In genomic region chr17:29933379-29933778, GRCh38 we compare ENCODE assay signal across 10 cellular contexts. TPM values are rescaled to one million over a fixed set of nuclear protein-coding genes. Genes with fewer than 3 reads are reported as not detected.
DNase-seq lines count a peak whose midpoint lies in the region; ATAC-seq and TF ChIP-seq lines count a peak whose summit lies in the region.
"Had no signal": no experiment of that assay in that cellular context is flagged by ENCODE, and none has a peak within 500 bp of the region (broad histone marks: within the 10 kb centered on the region; RNA-seq: fewer than 3 reads in every experiment).

No MANE protein-coding gene starts in this region.

- no peaks in the 10 kb centered on the region for H3K27me3 Mint-ChIP-seq in WTC11 (ENCODE audit: low read depth)
- H3K27me3 Mint-ChIP-seq in activated CD8-positive, alpha-beta T cell treated with anti-CD3 and anti-CD28 coated beads for 36 hours, result no peaks in the 10 kb centered on the region

- peaks cover 3% of the 10 kb centered on the region for H3K4me1 Mint-ChIP-seq in WTC11
- H3K4me1 Mint-ChIP-seq in activated CD8-positive, alpha-beta T cell treated with anti-CD3 and anti-CD28 coated beads for 36 hours (ENCODE audit: low read depth), result peaks cover 6% of the 10 kb centered on the region

- no peak overlapping the region for H3K4me3 Mint-ChIP-seq in WTC11
- H3K4me3 Mint-ChIP-seq in activated CD8-positive, alpha-beta T cell treated with anti-CD3 and anti-CD28 coated beads for 36 hours, result no peak overlapping the region
- H3K4me3 Mint-ChIP-seq: memory B cell had no signal

- intact Hi-C loops in testis (cut with DNase I; ENCODE audit: low total_unique reads), result no loop called here
- intact Hi-C loops in activated CD8-positive, alpha-beta T cell treated with anti-CD3 and anti-CD28 coated beads for 36 hours (cut with micrococcal nuclease), result no loop called here

- no peak overlapping the region for H3K4me3 ChIP-seq in testis

- no peaks in the 10 kb centered on the region for H3K9me3 ChIP-seq in testis

- ATAC-seq in WTC11 (peak; percentile 8; the same call in 1 of the 2 replicates), HG02970 (IDR thresholded peaks at IDR 0.05; ENCODE audit: low FRiP score, unreplicated experiment) (no peak)
- no peak for ATAC-seq in activated CD8-positive, alpha-beta T cell treated with anti-CD3 and anti-CD28 coated beads for 36 hours

- H3K9me3 Mint-ChIP-seq in WTC11, result peaks cover 7% of the 10 kb centered on the region; the same call in 1 of the 2 replicates
- H3K9me3 Mint-ChIP-seq in activated CD8-positive, alpha-beta T cell treated with anti-CD3 and anti-CD28 coated beads for 36 hours, result no peaks in the 10 kb centered on the region

- no peak overlapping the region for H3K27ac ChIP-seq in testis

- no peaks in the 10 kb centered on the region for H3K36me3 Mint-ChIP-seq in WTC11
- H3K36me3 Mint-ChIP-seq in activated CD8-positive, alpha-beta T cell treated with anti-CD3 and anti-CD28 coated beads for 36 hours (ENCODE audit: low read depth), result peaks cover 2% of the 10 kb centered on the region

- CTCF ChIA-PET in WTC11 (lab: Charles Lee), result interaction anchor here (0.8 to 5.0 kb wide), 11 partner anchors 16 to 316 kb away, joined by 3 to 74 read pairs (median 3); no protein-coding TSS in a partner anchor
- CTCF ChIA-PET in activated CD8-positive, alpha-beta T cell treated with anti-CD3 and anti-CD28 coated beads for 36 hours (lab: Charles Lee), result interaction anchor here (0.8 to 9.3 kb wide), 8 partner anchors 9 to 316 kb away, joined by 3 to 309 read pairs (median 4); no protein-coding TSS in a partner anchor

- no peak for TF ChIP-seq POLR2A in testis (IDR thresholded peaks at IDR 0.05)

- H3K36me3 ChIP-seq in testis (ENCODE audit: low read depth, missing control alignments), result no peaks in the 10 kb centered on the region

- H3K27me3 ChIP-seq in testis, result no peaks in the 10 kb centered on the region

- DNase-seq in COR-L47 (lab: John Stamatoyannopoulos, UW) (peak; percentile 34), HT-29 (ENCODE audit: low spot score) (peak; percentile 44), WTC11 (ENCODE audit: low spot score) (no peak), kidney tubule cell (ENCODE audit: low spot score) (peak; percentile 21), testis (no peak), GM10266 (ENCODE audit: extremely low spot score) (no peak)
- no peak for DNase-seq in activated CD8-positive, alpha-beta T cell treated with anti-CD3 and anti-CD28 coated beads for 36 hours
- DNase-seq: cortex of kidney had no signal

- peaks cover 10% of the 10 kb centered on the region for H3K4me1 ChIP-seq in testis

- POLR2A ChIA-PET in WTC11 (lab: Charles Lee), result no interaction called here
- POLR2A ChIA-PET in activated CD8-positive, alpha-beta T cell treated with anti-CD3 and anti-CD28 coated beads for 36 hours (lab: Charles Lee), result interaction anchor here (0.6 to 1.6 kb wide), 4 partner anchors 12 to 735 kb away, joined by 3 read pairs; no protein-coding TSS in a partner anchor

- H3K27ac Mint-ChIP-seq in WTC11, result no peak overlapping the region
- H3K27ac Mint-ChIP-seq in activated CD8-positive, alpha-beta T cell treated with anti-CD3 and anti-CD28 coated beads for 36 hours, result no peak overlapping the region
- H3K27ac Mint-ChIP-seq: memory B cell had no signal

- TF ChIP-seq CTCF in WTC11 (IDR thresholded peaks at IDR 0.05) (no peak), testis (IDR thresholded peaks at IDR 0.05) (no peak), GM10266 (IDR thresholded peaks at IDR 0.05; ENCODE audit: control insufficient read depth, insufficient read depth, low read depth, missing control alignments) (no peak)
- no peak for TF ChIP-seq CTCF in activated CD8-positive, alpha-beta T cell treated with anti-CD3 and anti-CD28 coated beads for 36 hours (IDR thresholded peaks at IDR 0.05)

- 47 to 62% methylated on average over 2 of the region's 2 CpGs for WGBS in testis, 2 donors

TF ChIP-seq in WTC11, 78 proteins besides CTCF, POLR2A, EP300 and RAD21:
- TF ChIP-seq KAT7 (CRISPR knock-in tag; IDR thresholded peaks at IDR 0.05; ENCODE audit: borderline replicate concordance) (no peak), ATF1 (CRISPR knock-in tag; IDR thresholded peaks at IDR 0.05) (no peak), FOXP1 (CRISPR knock-in tag; IDR thresholded peaks at IDR 0.05; ENCODE audit: borderline replicate concordance) (no peak), ZNF671 (CRISPR knock-in tag; IDR thresholded peaks at IDR 0.05) (no peak), TEAD1 (CRISPR knock-in tag; IDR thresholded peaks at IDR 0.05) (no peak), ETV6 (CRISPR knock-in tag; IDR thresholded peaks at IDR 0.05) (no peak)

RNA-seq across cellular contexts. Expression of gene SSH2, which starts 3.4 kb away (rescaled TPM):
- total RNA-seq in HT-29 (2014; rRNA removed; shearing (Covaris generic)), result 6.6 and 8.3 TPM in 2 replicates
- total RNA-seq in WTC11 (2021), result 13.6 to 16.7 TPM (median 14.3 TPM) in 3 replicates
- 10 to 100 TPM; 31.0 to 37.4 TPM for total RNA-seq in testis
- polyA plus RNA-seq in testis (ENCODE audit: insufficient read depth, low read depth, low replicate concordance), result 62.3 TPM
- total RNA-seq in activated CD8-positive, alpha-beta T cell treated with anti-CD3 and anti-CD28 coated beads for 36 hours, result 10 to 100 TPM; 37.5 to 43.5 TPM

RNA-seq across cellular contexts. Expression of gene EFCAB5, which starts 8.1 kb away (rescaled TPM):
- 0.51 TPM in 1 of 2 replicates, not detected in the other for total RNA-seq in HT-29 (2014; rRNA removed; shearing (Covaris generic))
- total RNA-seq in WTC11 (2021) (0.32 to 0.59 TPM (median 0.55 TPM) in 3 replicates), testis (10 to 100 TPM; 11.7 to 15.1 TPM)
- 23.0 TPM for polyA plus RNA-seq in testis (ENCODE audit: insufficient read depth, low read depth, low replicate concordance)
- under 1 TPM; 0.54 to 0.81 TPM for total RNA-seq in activated CD8-positive, alpha-beta T cell treated with anti-CD3 and anti-CD28 coated beads for 36 hours

Comparison
In these comparisons a context has a peak if more than half of its experiments do, and no peak if none do; other contexts are left out.
1. DNase-seq: peak in COR-L47 (single experiment), HT-29 (single experiment) and kidney tubule cell (single experiment); none in WTC11 (single experiment), testis (single experiment), activated CD8-positive, alpha-beta T cell treated with anti-CD3 and anti-CD28 coated beads for 36 hours (single experiment) and GM10266 (single experiment).